8 cellular contexts compared by ENCODE assay signal in genomic region chr2:219543596-219544358, GRCh38. TPM values are rescaled to one million over a fixed set of nuclear protein-coding genes. Genes with fewer than 3 reads are reported as not detected.
DNase-seq lines count a peak whose midpoint lies in the region; ATAC-seq and TF ChIP-seq lines count a peak whose summit lies in the region.

CHPF (minus strand) TSS chr2:219543809; CDS start chr2:219543538, 271 bp downstream.
TMEM198 (plus strand) TSS chr2:219544028; CDS start chr2:219544728, 700 bp downstream.

- H3K9me3 ChIP-seq in left ventricle myocardium inferior (replicated peaks) (no peaks in the 10 kb centered on the region), upper lobe of right lung (no peaks in the 10 kb centered on the region)

- peaks cover 42% of the 10 kb centered on the region for H3K4me1 ChIP-seq in left ventricle myocardium inferior
- H3K4me1 ChIP-seq in upper lobe of right lung = peaks cover 24% of the 10 kb centered on the region

- TF ChIP-seq POLR2A in GM15510 (IDR thresholded peaks at IDR 0.05; ENCODE audit: borderline replicate concordance, extremely low read depth, insufficient read length) = peak; percentile 59

- intact Hi-C loops in left ventricle myocardium inferior (cut with micrococcal nuclease) (no loop called here), posterior vena cava (cut with DNase I) (loop anchor here (2.0 to 10.0 kb wide), 3 partner anchors 95 to 145 kb away; no protein-coding TSS in a partner anchor), upper lobe of right lung (cut with DNase I) (no loop called here)

- H3K36me3 ChIP-seq in left ventricle myocardium inferior = peaks cover 28% of the 10 kb centered on the region
- H3K36me3 ChIP-seq in upper lobe of right lung = peaks cover 22% of the 10 kb centered on the region

- peak; percentile 99 for DNase-seq in NCI-H1694 (lab: John Stamatoyannopoulos, UW)
- peak; percentile 59 to 100 (median 98) for DNase-seq in amygdala (lab: John Stamatoyannopoulos, UW)
- peak; percentile 97 for DNase-seq in left ventricle myocardium inferior
- peak; percentile 100 for DNase-seq in posterior vena cava (ENCODE audit: low spot score)
- peak; percentile 98 for DNase-seq in upper lobe of right lung

- peaks cover 8% of the 10 kb centered on the region for H3K36me3 Mint-ChIP-seq in T-helper 1 cell treated with Interleukin-12 subunit alpha and Interleukin-12 subunit beta and Interleukin-4 antibody, amounts not matched to agents 30 μg/mL and 1 μg/mL, for 36 hours (ENCODE audit: low read depth)

- peak; percentile 64 for ATAC-seq in HG02884 (IDR thresholded peaks at IDR 0.05; ENCODE audit: unreplicated experiment)
- ATAC-seq in upper lobe of right lung = peak; percentile 90

- peak within 1 kb of the TSS; percentile 93 for H3K27ac ChIP-seq in left ventricle myocardium inferior (replicated peaks)
- peak within 1 kb of the TSS; percentile 85 for H3K27ac ChIP-seq in upper lobe of right lung

- H3K4me3 ChIP-seq in left ventricle myocardium inferior = peak within 1 kb of the TSS; percentile 80
- peak within 1 kb of the TSS; percentile 70 for H3K4me3 ChIP-seq in upper lobe of right lung

- H3K9me3 Mint-ChIP-seq in T-helper 1 cell treated with Interleukin-12 subunit alpha and Interleukin-12 subunit beta and Interleukin-4 antibody, amounts not matched to agents 30 μg/mL and 1 μg/mL, for 36 hours = no peaks in the 10 kb centered on the region

- peaks cover 11% of the 10 kb centered on the region for H3K4me1 Mint-ChIP-seq in T-helper 1 cell treated with Interleukin-12 subunit alpha and Interleukin-12 subunit beta and Interleukin-4 antibody, amounts not matched to agents 30 μg/mL and 1 μg/mL, for 36 hours (ENCODE audit: low read depth)

- peaks cover 25% of the 10 kb centered on the region for H3K27me3 Mint-ChIP-seq in T-helper 1 cell treated with Interleukin-12 subunit alpha and Interleukin-12 subunit beta and Interleukin-4 antibody, amounts not matched to agents 30 μg/mL and 1 μg/mL, for 36 hours (ENCODE audit: low read depth)

- peak within 1 kb of the TSS; percentile 88 for H3K4me3 Mint-ChIP-seq in T-helper 1 cell treated with Interleukin-12 subunit alpha and Interleukin-12 subunit beta and Interleukin-4 antibody, amounts not matched to agents 30 μg/mL and 1 μg/mL, for 36 hours

- peak within 1 kb of the TSS; percentile 87 for H3K27ac Mint-ChIP-seq in T-helper 1 cell treated with Interleukin-12 subunit alpha and Interleukin-12 subunit beta and Interleukin-4 antibody, amounts not matched to agents 30 μg/mL and 1 μg/mL, for 36 hours

- H3K27me3 ChIP-seq in left ventricle myocardium inferior (ENCODE audit: low read depth) = peaks cover 44% of the 10 kb centered on the region
- no peaks in the 10 kb centered on the region for H3K27me3 ChIP-seq in upper lobe of right lung

- TF ChIP-seq CTCF in left ventricle myocardium inferior (IDR thresholded peaks at IDR 0.05; ENCODE audit: borderline replicate concordance) (no peak), upper lobe of right lung (IDR thresholded peaks at IDR 0.05) (no peak)

RNA-seq across cellular contexts. Expression of gene CHPF, which starts in this region (rescaled TPM):
- total RNA-seq in left ventricle myocardium inferior = 104 TPM
- 10 to 100 TPM; 42.9 to 51.1 TPM for total RNA-seq in posterior vena cava
- 45.3 TPM for total RNA-seq in upper lobe of right lung

RNA-seq across cellular contexts. Expression of gene TMEM198, which starts in this region (rescaled TPM):
- total RNA-seq in left ventricle myocardium inferior (2.5 TPM), posterior vena cava (1 to 10 TPM; 3.0 to 3.2 TPM), upper lobe of right lung (2.9 TPM)

Comparison
In these comparisons a context has a peak if more than half of its experiments do, and no peak if none do; other contexts are left out.
1. Peak in every context shown above with its lines: DNase-seq, ATAC-seq, H3K4me3 ChIP-seq and H3K27ac ChIP-seq.
2. intact Hi-C loops: an anchor here in posterior vena cava (2.0 to 10.0 kb wide); none called in left ventricle myocardium inferior and upper lobe of right lung.